In genomic region chr9:86282979-86283535, GRCh38 we compare ENCODE assay signal across 8 cellular contexts. TPM values are rescaled to one million over a fixed set of nuclear protein-coding genes. Genes with fewer than 3 reads are reported as not detected.
DNase-seq lines count a peak whose midpoint lies in the region; ATAC-seq and TF ChIP-seq lines count a peak whose summit lies in the region.

No MANE protein-coding gene starts in this region.

- DNase-seq in NCI-H526 (lab: John Stamatoyannopoulos, UW) (peak; percentile 31 to 57), NCI-H526 treated with DMSO at 0.1 percent for 48 hours (lab: John Stamatoyannopoulos, UW) (no peak), HFF-Myc (ENCODE audit: extremely low read depth, low read depth) (peak; percentile 36), NCI-H510A treated with DMSO at 0.1 percent for 48 hours (lab: John Stamatoyannopoulos, UW) (peak; percentile 57), cardiac fibroblast (ENCODE audit: low read depth in 2 of 2) (peak; percentile 83 to 91), left colon (no peak), stromal cell of bone marrow (ENCODE audit: low read depth) (peak; percentile 82)
- no peak for DNase-seq in activated CD4-positive, alpha-beta T cell treated with anti-CD3 and anti-CD28 coated beads, Interleukin-2, amount 50 U/mL, for 48 hours

- no peak for TF ChIP-seq CTCF in HFF-Myc (IDR thresholded peaks at IDR 0.05; ENCODE audit: low read depth, low read length, missing control alignments)
- no peak for TF ChIP-seq CTCF in cardiac fibroblast (IDR thresholded peaks at IDR 0.05; ENCODE audit: low read depth, low read length)

- intact Hi-C loops in left colon (cut with DNase I, micrococcal nuclease) = no loop called here

- H3K4me3 ChIP-seq in HFF-Myc (replicated peaks; ENCODE audit: low read depth, low read length) = peak overlapping the region; percentile 67
- H3K4me3 ChIP-seq in cardiac fibroblast (replicated peaks in 1 of 2; ENCODE audit: low read depth in 2 of 2, low read length in 2 of 2) = peak overlapping the region; percentile 89 to 97

- ATAC-seq in left colon = peak; percentile 22

RNA-seq across cellular contexts. Expression of gene ISCA1, which starts 0.7 kb away (rescaled TPM):
- 10 to 100 TPM; 25.1 to 26.6 TPM for total RNA-seq in left colon

RNA-seq across cellular contexts. Expression of gene C9orf153, which starts 23.6 kb away (rescaled TPM):
- total RNA-seq in left colon = under 1 TPM in 1 of 2 donors, not detected in 1; 0.20 TPM

Comparison
In these comparisons a context has a peak if more than half of its experiments do, and no peak if none do; other contexts are left out.
1. DNase-seq: peak in NCI-H526 (2 of 2), HFF-Myc (single experiment), NCI-H510A treated with DMSO at 0.1 percent for 48 hours (single experiment), cardiac fibroblast (2 of 2) and stromal cell of bone marrow (single experiment); none in NCI-H526 treated with DMSO at 0.1 percent for 48 hours (single experiment), left colon (0 of 2) and activated CD4-positive, alpha-beta T cell treated with anti-CD3 and anti-CD28 coated beads, Interleukin-2, amount 50 U/mL, for 48 hours (0 of 2).